18 cellular contexts compared by ENCODE assay signal in genomic region chr11:32411937-32412615, GRCh38. TPM values are rescaled to one million over a fixed set of nuclear protein-coding genes. Genes with fewer than 3 reads are reported as not detected.
A peak's percentile ranks its signal among the peaks of the same experiment; 100 is the strongest.
DNase-seq lines count a peak whose midpoint lies in the region; ATAC-seq and TF ChIP-seq lines count a peak whose summit lies in the region.
"Had no signal": no experiment of that assay in that cellular context is flagged by ENCODE, and none has a peak within 500 bp of the region (broad histone marks: within the 10 kb centered on the region; RNA-seq: fewer than 3 reads in every experiment).

No MANE protein-coding gene starts in this region.

- H3K4me3 ChIP-seq in heart left ventricle (no peak overlapping the region), GM23338 (no peak overlapping the region), ovary (no peak overlapping the region), prostate gland (no peak overlapping the region)
- H3K4me3 ChIP-seq: A549 had no signal

- H3K9me3 ChIP-seq in heart left ventricle (no peaks in the 10 kb centered on the region), ovary (no peaks in the 10 kb centered on the region), prostate gland (no peaks in the 10 kb centered on the region)
- H3K9me3 ChIP-seq: A549, Caco-2 had no signal

- H3K4me3 Mint-ChIP-seq in GM23338, result no peak overlapping the region
- no peak overlapping the region for H3K4me3 Mint-ChIP-seq in mesothelial cell of epicardium
- H3K4me3 Mint-ChIP-seq: CD4-positive, alpha-beta T cell; H9 had no signal

- H3K4me1 ChIP-seq in heart left ventricle (peaks cover 0 to 5% (median 0%) of the 10 kb centered on the region in 12 donors), GM23338 (ENCODE audit: insufficient read depth) (peaks cover 6% of the 10 kb centered on the region; the same call in 1 of the 2 replicates), ovary (ENCODE audit: insufficient read depth) (peaks cover 2% of the 10 kb centered on the region), prostate gland (replicated peaks) (no peaks in the 10 kb centered on the region)
- H3K4me1 ChIP-seq: A549, Caco-2 had no signal

- H3K9me3 Mint-ChIP-seq in GM23338 (no peaks in the 10 kb centered on the region), mesothelial cell of epicardium (no peaks in the 10 kb centered on the region)
- H3K9me3 Mint-ChIP-seq: CD4-positive, alpha-beta T cell; H9 had no signal

- 58 to 62% (median 60%) methylated on average over 12 of the region's 12 CpGs for WGBS in heart left ventricle, 4 donors
- 5 to 25% (median 7%) methylated on average over 12 of the region's 12 CpGs for WGBS in ovary, 3 donors
- WGBS in prostate gland, result 59% methylated on average over 12 of the region's 12 CpGs

- H3K27me3 Mint-ChIP-seq in GM23338 (ENCODE audit: insufficient read depth, low read depth, poor library complexity) (peaks cover 14% of the 10 kb centered on the region), mesothelial cell of epicardium (ENCODE audit: low read depth) (peaks cover 8% of the 10 kb centered on the region)

- H3K27me3 ChIP-seq in heart left ventricle (peaks cover 0 to 16% (median 0%) of the 10 kb centered on the region in 9 donors), GM23338 (ENCODE audit: insufficient read depth) (no peaks in the 10 kb centered on the region), ovary (no peaks in the 10 kb centered on the region), prostate gland (replicated peaks; ENCODE audit: insufficient read depth) (peaks cover 1% of the 10 kb centered on the region)

- H3K4me1 Mint-ChIP-seq in GM23338 (peaks cover 12% of the 10 kb centered on the region), mesothelial cell of epicardium (peaks cover 19% of the 10 kb centered on the region)

- no peak for TF ChIP-seq EP300 in ovary (IDR thresholded peaks at IDR 0.05)

- intact Hi-C loops in heart left ventricle (cut with DNase I) (no loop called here), cardiac septum (cut with DNase I) (no loop called here), ovary (cut with DNase I) (no loop called here), prostate gland (cut with DNase I) (no loop called here)

- H3K36me3 Mint-ChIP-seq in GM23338 (ENCODE audit: low read depth) (no peaks in the 10 kb centered on the region), mesothelial cell of epicardium (peaks cover 59% of the 10 kb centered on the region)

- H3K79me2 ChIP-seq in GM23338 (replicated peaks; ENCODE audit: insufficient read depth), result no peaks in the 10 kb centered on the region

- peaks cover 7% of the 10 kb centered on the region; the same call in 1 of the 2 replicates for H3K9me2 ChIP-seq in GM23338 (ENCODE audit: insufficient read depth)

- H3K27ac ChIP-seq in heart left ventricle (peak overlapping the region in 8 of 12 donors; percentile 8 to 76 (median 53)), GM23338 (ENCODE audit: low read depth) (no peak overlapping the region), ovary (peak overlapping the region; percentile 27 to 62), prostate gland (no peak overlapping the region)
- H3K27ac ChIP-seq: 22Rv1, A549, C4-2B had no signal

- H3K4me2 ChIP-seq in GM23338, result no peak overlapping the region
- H3K4me2 ChIP-seq: A549 had no signal

- peak overlapping the region; percentile 63 for H2AFZ ChIP-seq in GM23338

- DNase-seq in heart left ventricle (no peak), cardiac septum (ENCODE audit: low spot score) (no peak), GM23338 (ENCODE audit: low spot score) (no peak), mesothelial cell of epicardium (ENCODE audit: low spot score in 2 of 2, unreplicated experiment in 2 of 2) (no peak), ovary (peak; percentile 48 to 57 (median 56)), cerebellum (ENCODE audit: low spot score) (no peak), prostate gland (ENCODE audit: low spot score) (no peak)
- DNase-seq: AML-193; Caco-2; CD4-positive, alpha-beta T cell; GDM1; H9; IMR-90 had no signal

- TF ChIP-seq POLR2A in heart left ventricle (IDR thresholded peaks at IDR 0.05) (no peak), ovary (IDR thresholded peaks at IDR 0.05) (no peak), prostate gland (IDR thresholded peaks at IDR 0.05) (no peak)

- H3F3A ChIP-seq in GM23338 (replicated peaks; ENCODE audit: low read depth), result no peaks in the 10 kb centered on the region

- H3K36me3 ChIP-seq in heart left ventricle (peaks cover 0 to 11% (median 0%) of the 10 kb centered on the region in 9 donors), GM23338 (ENCODE audit: insufficient read depth) (no peaks in the 10 kb centered on the region), ovary (no peaks in the 10 kb centered on the region), prostate gland (no peaks in the 10 kb centered on the region)

- TF ChIP-seq CTCF in heart left ventricle (IDR thresholded peaks at IDR 0.05) (no peak), GM23338 (conservative IDR thresholded peaks at IDR 0.05; ENCODE audit: low read depth in 2 of 2) (no peak), mesothelial cell of epicardium (IDR thresholded peaks at IDR 0.05; ENCODE audit: unreplicated experiment) (no peak), ovary (IDR thresholded peaks at IDR 0.05) (no peak), prostate gland (IDR thresholded peaks at IDR 0.05) (no peak)

- H3K27ac Mint-ChIP-seq in GM23338, result no peak overlapping the region
- peak overlapping the region; percentile 81 for H3K27ac Mint-ChIP-seq in mesothelial cell of epicardium
- H3K27ac Mint-ChIP-seq: CD4-positive, alpha-beta T cell; H9 had no signal

- H4K20me1 ChIP-seq in GM23338 (replicated peaks; ENCODE audit: insufficient read depth), result no peaks in the 10 kb centered on the region

- ATAC-seq in heart left ventricle (peak in 2 of 4 donors; percentile 37 to 88), GM23338 (no peak), GM19467 (IDR thresholded peaks at IDR 0.05; ENCODE audit: unreplicated experiment) (no peak)
- ATAC-seq: A549 had no signal

TF ChIP-seq in GM23338, 12 proteins besides CTCF, POLR2A, EP300 and RAD21:
- no peak for TF ChIP-seq NANOG (IDR thresholded peaks at IDR 0.05; ENCODE audit: borderline replicate concordance)
- TF ChIP-seq REST (IDR thresholded peaks at IDR 0.05; ENCODE audit: unreplicated experiment), result no peak
- no peak for TF ChIP-seq ZNF331 (CRISPR knock-in tag; IDR thresholded peaks at IDR 0.05; ENCODE audit: low read depth)
- no peak for TF ChIP-seq ETS1 (IDR thresholded peaks at IDR 0.05)

RNA-seq across cellular contexts. Expression of gene WT1, which starts 23.3 kb away (rescaled TPM):
- total RNA-seq in heart left ventricle (10 to 100 TPM in 1 of 9 donors, 1 to 10 TPM in 8; 1.3 to 16.6 (median 2.9) TPM), cardiac septum (2.3 TPM), mesothelial cell of epicardium (122 to 131 TPM (median 125 TPM) in 3 replicates), ovary (100 to 1,000 TPM in 2 of 7 donors, 10 to 100 TPM in 5; 33.1 to 171 (median 77.2) TPM), cerebellum (not detected), prostate gland (100 to 1,000 TPM in 1 of 2 donors, under 1 TPM in 1; 0.14 to 170 TPM)
- polyA plus RNA-seq in heart left ventricle (1 to 10 TPM; 1.0 to 1.2 TPM), GM23338 (2016; fragmentation: Nextera tagmentation; extraction: Ambion mirVana) (not detected in 2 replicates), ovary (10 to 100 TPM; 28.2 to 56.0 TPM)
- 0.16 and 0.21 TPM in 2 replicates for total RNA-seq in GM23338 (2014; rRNA removed; shearing (Covaris generic))
- total RNA-seq: CD4-positive, alpha-beta T cell; IMR-90 had no signal
- polyA plus RNA-seq: BJ, IMR-90 had no signal

Comparison
In these comparisons a context has a peak if more than half of its experiments do, and no peak if none do; other contexts are left out.
1. DNase-seq: peak in ovary (5 of 5); none in heart left ventricle (0 of 5), cardiac septum (single experiment), GM23338 (single experiment), mesothelial cell of epicardium (0 of 2), cerebellum (single experiment) and prostate gland (single experiment).
2. H3K27ac ChIP-seq: peak in heart left ventricle (8 of 12) and ovary (2 of 2); none in GM23338 (single experiment) and prostate gland (0 of 2).